ENCODE assay signal across 7 cellular contexts in the genomic region with DNA sequence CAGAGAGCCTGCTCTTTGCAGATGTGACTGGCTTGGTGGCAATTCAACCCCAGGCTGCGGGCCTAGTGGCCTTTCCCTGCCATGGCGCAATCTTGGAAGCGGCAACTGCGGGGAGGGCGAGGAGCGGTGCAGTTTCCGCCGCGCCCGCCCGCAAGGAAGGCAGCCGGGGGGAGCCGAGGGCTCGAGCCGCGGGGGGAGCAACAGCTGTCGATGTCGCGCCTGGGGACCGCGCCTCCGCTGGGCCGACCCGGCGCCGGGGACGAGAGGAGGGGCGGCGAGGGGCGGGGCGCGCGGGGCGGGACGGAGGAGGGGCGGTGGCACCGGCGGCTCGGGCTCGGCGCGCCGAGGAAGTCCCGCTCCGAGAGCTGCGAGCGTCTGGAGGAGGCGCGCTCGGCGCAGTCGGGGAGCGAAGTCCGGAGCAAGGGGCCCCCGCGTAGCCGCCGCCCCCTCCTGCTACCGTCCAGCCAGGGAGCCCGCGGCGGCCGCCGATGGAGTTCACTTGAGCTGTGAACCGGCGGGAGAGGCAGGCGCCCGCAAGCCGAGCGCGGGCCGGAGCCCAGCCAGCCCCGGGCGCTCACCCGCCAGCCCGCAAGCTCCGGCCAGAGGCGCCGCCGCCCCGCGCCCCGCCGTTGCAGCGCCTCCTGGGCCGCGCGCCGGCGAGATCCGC.
DNase-seq lines count a peak whose midpoint lies in the region; ATAC-seq and TF ChIP-seq lines count a peak whose summit lies in the region.

No MANE protein-coding gene starts in this region.

- no peaks in the 10 kb centered on the region for H3K9me3 ChIP-seq in mononuclear cell (ENCODE audit: low read depth, low read length)

- H3K36me3 Mint-ChIP-seq in endothelial cell (ENCODE audit: low read depth, unreplicated experiment): peaks cover 4% of the 10 kb centered on the region
- no peaks in the 10 kb centered on the region for H3K36me3 Mint-ChIP-seq in stimulated activated naive CD8-positive, alpha-beta T cell treated with anti-CD3 and anti-CD28 coated beads, Interleukin-15, Interleukin-2, amounts not matched to agents 100 ng/mL and 50 ng/mL, for 24 hours (ENCODE audit: low read depth)

- H3K4me1 ChIP-seq in mononuclear cell (ENCODE audit: insufficient read depth, low read length): peaks cover 15% of the 10 kb centered on the region

- H3K4me3 ChIP-seq in mononuclear cell (ENCODE audit: low read length): peak overlapping the region; percentile 49

- no peak for TF ChIP-seq CTCF in endothelial cell (IDR thresholded peaks at IDR 0.05; ENCODE audit: unreplicated experiment)

- ATAC-seq in GM18498 (IDR thresholded peaks at IDR 0.05; ENCODE audit: unreplicated experiment) (peak; percentile 75), HG02852 (IDR thresholded peaks at IDR 0.05; ENCODE audit: unreplicated experiment) (peak; percentile 61)

- DNase-seq in NCI-H2196 (lab: John Stamatoyannopoulos, UW; ENCODE audit: unreplicated experiment): peak; percentile 70
- DNase-seq in activated CD8-positive, alpha-beta memory T cell treated with anti-CD3 and anti-CD28 coated beads for 1 hour (ENCODE audit: extremely low read depth in 1 of 2, low read depth in 1 of 2): peak; percentile 31 to 51
- peak; percentile 76 for DNase-seq in endothelial cell (ENCODE audit: low spot score)

- H3K9me3 Mint-ChIP-seq in endothelial cell (ENCODE audit: unreplicated experiment): no peaks in the 10 kb centered on the region
- no peaks in the 10 kb centered on the region for H3K9me3 Mint-ChIP-seq in stimulated activated naive CD8-positive, alpha-beta T cell treated with anti-CD3 and anti-CD28 coated beads, Interleukin-15, Interleukin-2, amounts not matched to agents 100 ng/mL and 50 ng/mL, for 24 hours

- peaks cover 35% of the 10 kb centered on the region for H3K4me1 Mint-ChIP-seq in endothelial cell (ENCODE audit: unreplicated experiment)
- peaks cover 23% of the 10 kb centered on the region for H3K4me1 Mint-ChIP-seq in stimulated activated naive CD8-positive, alpha-beta T cell treated with anti-CD3 and anti-CD28 coated beads, Interleukin-15, Interleukin-2, amounts not matched to agents 100 ng/mL and 50 ng/mL, for 24 hours (ENCODE audit: low read depth)

- peaks cover 38% of the 10 kb centered on the region for H3K27me3 ChIP-seq in mononuclear cell (ENCODE audit: insufficient read depth, low read length)

- peaks cover 13% of the 10 kb centered on the region for H3K27me3 Mint-ChIP-seq in endothelial cell (ENCODE audit: unreplicated experiment)
- H3K27me3 Mint-ChIP-seq in stimulated activated naive CD8-positive, alpha-beta T cell treated with anti-CD3 and anti-CD28 coated beads, Interleukin-15, Interleukin-2, amounts not matched to agents 100 ng/mL and 50 ng/mL, for 24 hours: peaks cover 42% of the 10 kb centered on the region

- peak overlapping the region; percentile 83 for H3K27ac Mint-ChIP-seq in endothelial cell (ENCODE audit: unreplicated experiment)
- H3K27ac Mint-ChIP-seq in stimulated activated naive CD8-positive, alpha-beta T cell treated with anti-CD3 and anti-CD28 coated beads, Interleukin-15, Interleukin-2, amounts not matched to agents 100 ng/mL and 50 ng/mL, for 24 hours: peak overlapping the region; percentile 36

- peak overlapping the region; percentile 91 for H3K4me3 Mint-ChIP-seq in endothelial cell (ENCODE audit: unreplicated experiment)
- peak overlapping the region; percentile 61 for H3K4me3 Mint-ChIP-seq in stimulated activated naive CD8-positive, alpha-beta T cell treated with anti-CD3 and anti-CD28 coated beads, Interleukin-15, Interleukin-2, amounts not matched to agents 100 ng/mL and 50 ng/mL, for 24 hours

Comparison
In these comparisons a context has a peak if more than half of its experiments do, and no peak if none do; other contexts are left out.
1. Peak in every context shown above with its lines: DNase-seq, ATAC-seq and H3K4me3 ChIP-seq.